In the genomic region with DNA sequence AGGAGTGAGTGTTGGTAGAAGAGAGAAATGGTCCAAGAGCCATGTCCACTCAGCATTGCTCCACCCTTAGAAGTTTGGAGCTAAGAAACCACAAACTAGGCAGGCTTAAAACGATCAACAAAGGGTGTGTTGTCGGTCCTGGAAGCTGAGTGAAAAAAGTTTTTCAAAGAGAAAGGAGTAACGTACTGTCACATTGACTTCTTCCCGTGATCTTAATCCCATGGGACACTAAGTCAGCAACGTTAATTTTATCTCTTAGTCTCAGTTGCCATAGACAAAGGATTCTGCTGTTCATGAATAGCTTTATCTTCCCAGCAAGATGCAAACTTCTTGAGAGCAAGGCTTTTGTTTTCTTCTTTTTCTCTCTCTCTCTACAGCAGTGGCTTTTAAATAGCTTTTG, we compare ENCODE assay signal across 17 cellular contexts.
DNase-seq lines count a peak whose midpoint lies in the region; FAIRE-seq and TF ChIP-seq lines count a peak whose summit lies in the region.
"Had no signal": no experiment of that assay in that cellular context is flagged by ENCODE, and none has a peak within 500 bp of the region (broad histone marks: within the 10 kb centered on the region; RNA-seq: fewer than 3 reads in every experiment).

No MANE protein-coding gene starts in this region.

- in situ Hi-C loops in SK-MEL-5 (cut with HindIII; ENCODE audit: low pct_unique_long_range_greater_than_20kb, low sequenced_read_pairs) = no loop called here

- H3K27ac ChIP-seq in thyroid gland = no peak overlapping the region

- intact Hi-C loops in thyroid gland (cut with DNase I) = no loop called here

- no peaks in the 10 kb centered on the region for H3K4me1 ChIP-seq in thyroid gland

- H3K9me3 ChIP-seq in thyroid gland = no peaks in the 10 kb centered on the region

- H3K4me3 ChIP-seq in thyroid gland (replicated peaks in 1 of 3) = no peak overlapping the region

- H3K36me3 ChIP-seq in thyroid gland = no peaks in the 10 kb centered on the region

- DNase-seq in HT-29 (ENCODE audit: low spot score) (peak; percentile 33), SK-MEL-5 (ENCODE audit: low read depth, low spot score) (peak; percentile 98), foreskin melanocyte (peak; percentile 98), urothelium cell line (ENCODE audit: low spot score) (no peak), thyroid gland (no peak), HPDE6-E6E7 (ENCODE audit: extremely low spot score) (no peak), NCI-H1930 (lab: John Stamatoyannopoulos, UW) (no peak)
- DNase-seq: CD8-positive, alpha-beta T cell; DMS79 treated with DMSO at 0.1 percent for 48 hours; GOT3; MM.1S; NCI-H1092 treated with DMSO at 0.1 percent for 48 hours; NCI-H2107; PC-3; T-cell had no signal

- 32 to 39% methylated on average over 5 of the region's 5 CpGs for WGBS in thyroid gland, 2 donors

- no peaks in the 10 kb centered on the region for H3K27me3 ChIP-seq in thyroid gland

- no peak for TF ChIP-seq POLR2A in thyroid gland (IDR thresholded peaks at IDR 0.05)

- FAIRE-seq in urothelium cell line (lab: Jason Lieb, UNC) = peak; percentile 67
- FAIRE-seq: D721Med, HepG2 had no signal

- TF ChIP-seq CTCF in thyroid gland (IDR thresholded peaks at IDR 0.05) = no peak

Comparison
In these comparisons a context has a peak if more than half of its experiments do, and no peak if none do; other contexts are left out.
1. DNase-seq: peak in HT-29 (single experiment), SK-MEL-5 (single experiment) and foreskin melanocyte (single experiment); none in urothelium cell line (single experiment), thyroid gland (0 of 2), HPDE6-E6E7 (single experiment) and NCI-H1930 (0 of 2).